In genomic region chr7:140673770-140674155, GRCh38 we compare ENCODE assay signal across 8 cellular contexts. TPM values are rescaled to one million over a fixed set of nuclear protein-coding genes. Genes with fewer than 3 reads are reported as not detected.
DNase-seq lines count a peak whose midpoint lies in the region; ATAC-seq and TF ChIP-seq lines count a peak whose summit lies in the region.

No MANE protein-coding gene starts in this region.

- peak overlapping the region; percentile 89 for H3K4me3 Mint-ChIP-seq in activated naive CD8-positive, alpha-beta T cell treated with anti-CD3 and anti-CD28 coated beads for 36 hours
- peak overlapping the region; percentile 85 for H3K4me3 Mint-ChIP-seq in stimulated activated memory B cell treated with anti-CD40 and anti-IgM and Interleukin-4, amounts not matched to agents 10 μg/mL and 1 μg/mL and 100 μg/mL, for 72 hours

- DNase-seq in HFF-Myc (ENCODE audit: extremely low read depth, low read depth) (no peak), CD1c-positive myeloid dendritic cell (ENCODE audit: extremely low spot score) (no peak)
- no peak for DNase-seq in activated naive CD8-positive, alpha-beta T cell treated with anti-CD3 and anti-CD28 coated beads for 36 hours
- no peak for DNase-seq in activated CD4-positive, alpha-beta T cell treated with anti-CD3 and anti-CD28 coated beads, Interleukin-2, amount 50 U/mL, for 48 hours

- no peak for TF ChIP-seq CTCF in HFF-Myc (IDR thresholded peaks at IDR 0.05; ENCODE audit: low read depth, low read length, missing control alignments)

- no peaks in the 10 kb centered on the region for H3K27me3 Mint-ChIP-seq in activated naive CD8-positive, alpha-beta T cell treated with anti-CD3 and anti-CD28 coated beads for 36 hours
- no peaks in the 10 kb centered on the region for H3K27me3 Mint-ChIP-seq in stimulated activated memory B cell treated with anti-CD40 and anti-IgM and Interleukin-4, amounts not matched to agents 10 μg/mL and 1 μg/mL and 100 μg/mL, for 72 hours

- peak overlapping the region; percentile 76 for H3K27ac Mint-ChIP-seq in activated naive CD8-positive, alpha-beta T cell treated with anti-CD3 and anti-CD28 coated beads for 36 hours
- H3K27ac Mint-ChIP-seq in stimulated activated memory B cell treated with anti-CD40 and anti-IgM and Interleukin-4, amounts not matched to agents 10 μg/mL and 1 μg/mL and 100 μg/mL, for 72 hours: peak overlapping the region; percentile 89

- peaks cover 14% of the 10 kb centered on the region for H3K36me3 Mint-ChIP-seq in activated naive CD8-positive, alpha-beta T cell treated with anti-CD3 and anti-CD28 coated beads for 36 hours
- peaks cover 14% of the 10 kb centered on the region for H3K36me3 Mint-ChIP-seq in stimulated activated memory B cell treated with anti-CD40 and anti-IgM and Interleukin-4, amounts not matched to agents 10 μg/mL and 1 μg/mL and 100 μg/mL, for 72 hours

- ATAC-seq in stimulated activated memory B cell treated with anti-CD40 and anti-IgM and Interleukin-4, amounts not matched to agents 10 μg/mL and 1 μg/mL and 100 μg/mL, for 72 hours: no peak
- ATAC-seq in HG03520 (IDR thresholded peaks at IDR 0.05; ENCODE audit: unreplicated experiment): no peak
- ATAC-seq in HG03565 (IDR thresholded peaks at IDR 0.05; ENCODE audit: unreplicated experiment): no peak

- H3K9me3 Mint-ChIP-seq in activated naive CD8-positive, alpha-beta T cell treated with anti-CD3 and anti-CD28 coated beads for 36 hours: no peaks in the 10 kb centered on the region
- H3K9me3 Mint-ChIP-seq in stimulated activated memory B cell treated with anti-CD40 and anti-IgM and Interleukin-4, amounts not matched to agents 10 μg/mL and 1 μg/mL and 100 μg/mL, for 72 hours: no peaks in the 10 kb centered on the region

- peaks cover 27% of the 10 kb centered on the region for H3K4me1 Mint-ChIP-seq in activated naive CD8-positive, alpha-beta T cell treated with anti-CD3 and anti-CD28 coated beads for 36 hours
- H3K4me1 Mint-ChIP-seq in stimulated activated memory B cell treated with anti-CD40 and anti-IgM and Interleukin-4, amounts not matched to agents 10 μg/mL and 1 μg/mL and 100 μg/mL, for 72 hours: peaks cover 52% of the 10 kb centered on the region

- peak overlapping the region; percentile 52 for H3K4me3 ChIP-seq in HFF-Myc (replicated peaks; ENCODE audit: low read depth, low read length)
- H3K4me3 ChIP-seq in iPS-11a (ENCODE audit: low read depth, low read length): peak overlapping the region; percentile 62

RNA-seq across cellular contexts. Expression of gene ADCK2, which starts 1.0 kb away (rescaled TPM):
- total RNA-seq in activated naive CD8-positive, alpha-beta T cell treated with anti-CD3 and anti-CD28 coated beads for 36 hours: 10 to 100 TPM; 23.3 to 23.9 TPM

RNA-seq across cellular contexts. Expression of gene NDUFB2, which starts 22.7 kb away (rescaled TPM):
- total RNA-seq in activated naive CD8-positive, alpha-beta T cell treated with anti-CD3 and anti-CD28 coated beads for 36 hours: 100 to 1,000 TPM; 175 to 196 TPM

RNA-seq across cellular contexts. Expression of gene DENND2A, which starts 33.1 kb away (rescaled TPM):
- not detected for total RNA-seq in activated naive CD8-positive, alpha-beta T cell treated with anti-CD3 and anti-CD28 coated beads for 36 hours
